ENCODE assay signal across 19 cellular contexts in genomic region chr19:50300051-50300450, GRCh38.
"Had no signal": no experiment of that assay in that cellular context is flagged by ENCODE, and none has a peak within 500 bp of the region (broad histone marks: within the 10 kb centered on the region; RNA-seq: fewer than 3 reads in every experiment).

No MANE protein-coding gene starts in this region.

- H3K4me1 ChIP-seq: gastrocnemius medialis, left ventricle myocardium inferior, tibial nerve, uterus had no signal

- H3K27me3 ChIP-seq: cardiac muscle cell, dorsolateral prefrontal cortex, gastrocnemius medialis, tibial nerve, uterus had no signal

- H3K36me3 ChIP-seq: cardiac muscle cell, uterus had no signal

- H3K27ac ChIP-seq: cardiac muscle cell, epithelial cell of prostate, gastrocnemius medialis, left ventricle myocardium inferior, tibial nerve, uterus had no signal

- H3K4me3 ChIP-seq: cardiac muscle cell, dorsolateral prefrontal cortex, gastrocnemius medialis, left ventricle myocardium inferior, tibial nerve, uterus had no signal

- H3K4me3 Mint-ChIP-seq: activated CD4-positive, alpha-beta memory T cell treated with anti-CD3 and anti-CD28 coated beads, Interleukin-2, amount 10 ng/mL, durations not matched to agents 7 days and 5 days; activated CD4-positive, alpha-beta T cell treated with anti-CD3 and anti-CD28 coated beads for 36 hours; activated CD8-positive, alpha-beta memory T cell treated with anti-CD3 and anti-CD28 coated beads, Interleukin-2, amount 10 ng/mL, durations not matched to agents 7 days and 5 days; activated naive CD8-positive, alpha-beta T cell treated with anti-CD3 and anti-CD28 coated beads for 36 hours; stimulated activated naive CD8-positive, alpha-beta T cell treated with anti-CD3 and anti-CD28 coated beads, Interleukin-15, Interleukin-2, amounts not matched to agents 100 ng/mL and 50 ng/mL, for 24 hours; T-helper 17 cell had no signal

- H3K36me3 Mint-ChIP-seq: activated CD8-positive, alpha-beta memory T cell treated with anti-CD3 and anti-CD28 coated beads, Interleukin-2, amount 10 ng/mL, durations not matched to agents 7 days and 5 days; activated naive CD8-positive, alpha-beta T cell treated with anti-CD3 and anti-CD28 coated beads for 36 hours had no signal

- ATAC-seq: gastrocnemius medialis, T-helper 17 cell had no signal

- H3K9me3 ChIP-seq: gastrocnemius medialis had no signal

- DNase-seq: activated CD4-positive, alpha-beta memory T cell treated with anti-CD3 and anti-CD28 coated beads, Interleukin-2, amount 10 ng/mL, durations not matched to agents 7 days and 5 days; activated CD8-positive, alpha-beta memory T cell treated with anti-CD3 and anti-CD28 coated beads, Interleukin-2, amount 10 ng/mL, durations not matched to agents 7 days and 5 days; activated naive CD4-positive, alpha-beta T cell; activated naive CD8-positive, alpha-beta T cell treated with anti-CD3 and anti-CD28 coated beads for 36 hours; amniotic stem cell; dorsolateral prefrontal cortex; gastrocnemius medialis; left ventricle myocardium inferior; occipital lobe; retina; stimulated activated CD4-positive, alpha-beta T cell treated with anti-CD3 and anti-CD28 coated beads, Interleukin-12 subunit alpha, Interleukin-12 subunit beta, amount 100 ng/mL, for 4 hours; stimulated activated CD4-positive, alpha-beta T cell treated with anti-CD3 and anti-CD28 coated beads, Interleukin-1b, Interleukin-23, amount 100 ng/mL, for 48 hours; T-helper 17 cell; uterus had no signal

- H3K4me1 Mint-ChIP-seq: activated naive CD8-positive, alpha-beta T cell treated with anti-CD3 and anti-CD28 coated beads for 36 hours; T-helper 17 cell had no signal

- H3K27ac Mint-ChIP-seq: activated CD4-positive, alpha-beta memory T cell treated with anti-CD3 and anti-CD28 coated beads, Interleukin-2, amount 10 ng/mL, durations not matched to agents 7 days and 5 days; activated CD4-positive, alpha-beta T cell treated with anti-CD3 and anti-CD28 coated beads for 36 hours; activated CD8-positive, alpha-beta memory T cell treated with anti-CD3 and anti-CD28 coated beads, Interleukin-2, amount 10 ng/mL, durations not matched to agents 7 days and 5 days; activated naive CD8-positive, alpha-beta T cell treated with anti-CD3 and anti-CD28 coated beads for 36 hours; T-helper 17 cell had no signal

- H3K9me3 Mint-ChIP-seq: activated CD4-positive, alpha-beta memory T cell treated with anti-CD3 and anti-CD28 coated beads, Interleukin-2, amount 10 ng/mL, durations not matched to agents 7 days and 5 days; activated naive CD8-positive, alpha-beta T cell treated with anti-CD3 and anti-CD28 coated beads for 36 hours; stimulated activated naive CD8-positive, alpha-beta T cell treated with anti-CD3 and anti-CD28 coated beads, Interleukin-15, Interleukin-2, amounts not matched to agents 100 ng/mL and 50 ng/mL, for 24 hours had no signal
